8 cellular contexts compared by ENCODE assay signal in genomic region chr6:129766959-129767728, GRCh38. TPM values are rescaled to one million over a fixed set of nuclear protein-coding genes. Genes with fewer than 3 reads are reported as not detected.
DNase-seq lines count a peak whose midpoint lies in the region; ATAC-seq and TF ChIP-seq lines count a peak whose summit lies in the region.

No MANE protein-coding gene starts in this region.

- TF ChIP-seq CTCF in CD8-positive, alpha-beta T cell (IDR thresholded peaks at IDR 0.05), result no peak
- TF ChIP-seq CTCF in right atrium auricular region (IDR thresholded peaks at IDR 0.05), result no peak
- no peak for TF ChIP-seq CTCF in retinal pigment epithelial cell (conservative IDR thresholded peaks at IDR 0.05; ENCODE audit: low read depth, low read length)

- H3K9me3 ChIP-seq in CD8-positive, alpha-beta T cell (ENCODE audit: low read length), result no peaks in the 10 kb centered on the region
- no peaks in the 10 kb centered on the region for H3K9me3 ChIP-seq in HUES48 (ENCODE audit: control insufficient read depth, insufficient read depth, low read length)
- H3K9me3 ChIP-seq in SJSA1 (replicated peaks), result no peaks in the 10 kb centered on the region
- H3K9me3 ChIP-seq in right atrium auricular region, result no peaks in the 10 kb centered on the region

- no peak overlapping the region for H3K27ac Mint-ChIP-seq in CD8-positive, alpha-beta T cell
- H3K27ac Mint-ChIP-seq in activated naive CD8-positive, alpha-beta T cell, result no peak overlapping the region

- H3K27me3 ChIP-seq in CD8-positive, alpha-beta T cell (ENCODE audit: insufficient read depth, low read length), result peaks cover 4% of the 10 kb centered on the region
- peaks cover 36% of the 10 kb centered on the region for H3K27me3 ChIP-seq in HUES48 (ENCODE audit: control insufficient read depth, insufficient read depth, low read length)
- H3K27me3 ChIP-seq in SJSA1 (replicated peaks), result peaks cover 3% of the 10 kb centered on the region
- no peaks in the 10 kb centered on the region for H3K27me3 ChIP-seq in right atrium auricular region

- H3K36me3 Mint-ChIP-seq in CD8-positive, alpha-beta T cell, result no peaks in the 10 kb centered on the region
- no peaks in the 10 kb centered on the region for H3K36me3 Mint-ChIP-seq in activated naive CD8-positive, alpha-beta T cell

- CTCF ChIA-PET in CD8-positive, alpha-beta T cell (lab: Charles Lee), result interaction anchor here (0.8 kb wide), 1 partner anchor 38 kb away, joined by 5 read pairs; no protein-coding TSS in a partner anchor

- H3K4me1 Mint-ChIP-seq in CD8-positive, alpha-beta T cell (ENCODE audit: low read depth), result peaks cover 10% of the 10 kb centered on the region
- peaks cover 10% of the 10 kb centered on the region for H3K4me1 Mint-ChIP-seq in activated naive CD8-positive, alpha-beta T cell (ENCODE audit: low read depth)

- H3K27ac ChIP-seq in CD8-positive, alpha-beta T cell (ENCODE audit: low read depth, low read length), result no peak overlapping the region
- H3K27ac ChIP-seq in HUES48 (ENCODE audit: low read depth, low read length) (no peak overlapping the region), SJSA1 (no peak overlapping the region), right atrium auricular region (no peak overlapping the region)

- H3K36me3 ChIP-seq in CD8-positive, alpha-beta T cell (ENCODE audit: insufficient read depth, low read length), result no peaks in the 10 kb centered on the region
- H3K36me3 ChIP-seq in HUES48 (ENCODE audit: control insufficient read depth, insufficient read depth, low read length) (no peaks in the 10 kb centered on the region), SJSA1 (no peaks in the 10 kb centered on the region), right atrium auricular region (no peaks in the 10 kb centered on the region)

- H3K4me3 Mint-ChIP-seq in CD8-positive, alpha-beta T cell, result peak overlapping the region; percentile 76
- H3K4me3 Mint-ChIP-seq in activated naive CD8-positive, alpha-beta T cell, result peak overlapping the region; percentile 85

- intact Hi-C loops in CD8-positive, alpha-beta T cell (cut with DNase I, micrococcal nuclease), result loop anchor here in 1 of 2 experiments (10.0 kb wide), 1 partner anchor 1858 kb away; the partner anchor contains the start of gene MED23

- peak overlapping the region; percentile 49 for H3K4me3 ChIP-seq in CD8-positive, alpha-beta T cell (ENCODE audit: low read depth, low read length)
- H3K4me3 ChIP-seq in HUES48 (ENCODE audit: low read depth, low read length) (peak overlapping the region; percentile 58), SJSA1 (peak overlapping the region; percentile 37), right atrium auricular region (peak overlapping the region; percentile 15 to 37), retinal pigment epithelial cell (ENCODE audit: low read length) (peak overlapping the region; percentile 55)

- POLR2A ChIA-PET in CD8-positive, alpha-beta T cell (lab: Charles Lee), result interaction anchor here (1.1 to 1.4 kb wide), 2 partner anchors 9 to 18 kb away, joined by 3 to 5 read pairs; no protein-coding TSS in a partner anchor

- peaks cover 12% of the 10 kb centered on the region for H3K4me1 ChIP-seq in CD8-positive, alpha-beta T cell (ENCODE audit: insufficient read depth, low read length)
- H3K4me1 ChIP-seq in HUES48 (ENCODE audit: control insufficient read depth, insufficient read depth, low read length) (peaks cover 3% of the 10 kb centered on the region; the same call in 1 of the 2 replicates), SJSA1 (replicated peaks) (peaks cover 9% of the 10 kb centered on the region; the same call in 1 of the 2 replicates), right atrium auricular region (peaks cover 0 to 11% of the 10 kb centered on the region in 2 donors)

- no peaks in the 10 kb centered on the region for H3K9me3 Mint-ChIP-seq in CD8-positive, alpha-beta T cell
- H3K9me3 Mint-ChIP-seq in activated naive CD8-positive, alpha-beta T cell (ENCODE audit: low read depth), result no peaks in the 10 kb centered on the region

- DNase-seq in CD8-positive, alpha-beta T cell, result peak in 6 of 7 experiments; percentile 19 to 63 (median 52)
- DNase-seq in SJSA1 (ENCODE audit: low read depth in 1 of 2, low spot score in 2 of 2), result peak; percentile 47 to 51
- no peak for DNase-seq in right atrium auricular region (ENCODE audit: low spot score)
- no peak for DNase-seq in retinal pigment epithelial cell (ENCODE audit: low read depth)
- no peak for DNase-seq in GM19238 (ENCODE audit: insufficient read length, low spot score)

- ATAC-seq in CD8-positive, alpha-beta T cell, result peak; percentile 86
- ATAC-seq in GM21447 (IDR thresholded peaks at IDR 0.05; ENCODE audit: unreplicated experiment), result peak; percentile 91

- H3K9ac ChIP-seq in HUES48 (ENCODE audit: low read depth, low read length), result no peak overlapping the region

- H3K27me3 Mint-ChIP-seq in CD8-positive, alpha-beta T cell (ENCODE audit: low read depth), result peaks cover 35% of the 10 kb centered on the region
- H3K27me3 Mint-ChIP-seq in activated naive CD8-positive, alpha-beta T cell, result peaks cover 14% of the 10 kb centered on the region

RNA-seq across cellular contexts. Expression of gene ARHGAP18, which starts 57.2 kb away (rescaled TPM):
- 1 to 10 TPM in 1 of 2 experiments, under 1 TPM in 1; 0.71 to 1.5 TPM for total RNA-seq in CD8-positive, alpha-beta T cell
- 32.0 and 34.5 TPM in 2 replicates for total RNA-seq in SJSA1 (2014; rRNA removed; shearing (Covaris generic))
- total RNA-seq in right atrium auricular region, result 10 to 100 TPM in 1 of 2 donors, 1 to 10 TPM in 1; 7.1 to 11.2 TPM

Comparison
In these comparisons a context has a peak if more than half of its experiments do, and no peak if none do; other contexts are left out.
1. DNase-seq: peak in CD8-positive, alpha-beta T cell (6 of 7) and SJSA1 (2 of 2); none in right atrium auricular region (single experiment), retinal pigment epithelial cell (single experiment) and GM19238 (single experiment).
2. Peak in every context shown above with its lines, with median percentiles within 50 percentile points of each other: H3K4me3 ChIP-seq.